ENCODE assay signal across 10 cellular contexts in the genomic region with DNA sequence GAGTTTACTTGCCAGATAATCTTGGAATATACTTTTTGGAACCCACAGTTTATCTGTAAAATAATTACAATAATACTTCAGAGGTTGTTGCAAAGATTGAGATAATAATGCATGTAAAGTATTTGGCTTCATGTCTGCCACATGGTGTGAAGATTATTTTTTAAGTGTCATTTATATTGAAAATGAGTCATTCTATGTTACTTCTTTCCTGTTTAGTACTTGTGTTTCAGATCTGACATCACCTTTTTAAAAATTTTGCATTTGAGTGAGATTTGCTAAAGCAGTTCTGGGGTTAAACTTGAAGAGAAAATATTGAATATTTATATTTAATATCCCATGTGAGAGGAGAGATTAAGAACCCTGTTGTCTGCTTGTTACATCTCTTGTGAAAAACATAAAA. TPM values are rescaled to one million over a fixed set of nuclear protein-coding genes. Genes with fewer than 3 reads are reported as not detected.
DNase-seq lines count a peak whose midpoint lies in the region; ATAC-seq and TF ChIP-seq lines count a peak whose summit lies in the region.
"Had no signal": no experiment of that assay in that cellular context is flagged by ENCODE, and none has a peak within 500 bp of the region (broad histone marks: within the 10 kb centered on the region; RNA-seq: fewer than 3 reads in every experiment).

No MANE protein-coding gene starts in this region.

- no peak for TF ChIP-seq CTCF in progenitor cell of endocrine pancreas (IDR thresholded peaks at IDR 0.05; ENCODE audit: unreplicated experiment)
- TF ChIP-seq CTCF in spleen (IDR thresholded peaks at IDR 0.05 in 8 of 11, conservative IDR thresholded peaks at IDR 0.05 in 3 of 11), result no peak

- no peak overlapping the region for H3K4me3 Mint-ChIP-seq in progenitor cell of endocrine pancreas (ENCODE audit: low read depth)
- H3K4me3 Mint-ChIP-seq: memory B cell had no signal

- TF ChIP-seq POLR2A in spleen (IDR thresholded peaks at IDR 0.05), result no peak

- no peaks in the 10 kb centered on the region for H3K27me3 Mint-ChIP-seq in progenitor cell of endocrine pancreas
- H3K27me3 Mint-ChIP-seq: memory B cell had no signal

- intact Hi-C loops in spleen (cut with DNase I; ENCODE audit: low total_unique reads), result loop anchor here (10.0 kb wide), 1 partner anchor 54 kb away; no protein-coding TSS in a partner anchor

- DNase-seq in activated naive CD4-positive, alpha-beta T cell treated with anti-CD3 and anti-CD28 coated beads, Interleukin-2, amount 50 U/mL, for 72 hours (ENCODE audit: low spot score in 2 of 2), result no peak
- DNase-seq in progenitor cell of endocrine pancreas (ENCODE audit: low spot score, unreplicated experiment) (no peak), spleen (no peak)
- DNase-seq: stimulated activated naive CD4-positive, alpha-beta T cell had no signal

- H3K36me3 ChIP-seq in ACC112 (ENCODE audit: insufficient read depth, low read length) (no peaks in the 10 kb centered on the region), muscle layer of colon (ENCODE audit: insufficient read depth, low read length) (no peaks in the 10 kb centered on the region), spleen (peaks cover 0 to 7% (median 0%) of the 10 kb centered on the region in 6 donors)

- peaks cover 0 to 38% of the 10 kb centered on the region in 2 donors for H3K36me3 Mint-ChIP-seq in activated naive CD4-positive, alpha-beta T cell treated with anti-CD3 and anti-CD28 coated beads, Interleukin-2, amount 50 U/mL, for 72 hours
- peaks cover 13% of the 10 kb centered on the region for H3K36me3 Mint-ChIP-seq in progenitor cell of endocrine pancreas (ENCODE audit: insufficient read depth)

- no peak overlapping the region for H2AFZ ChIP-seq in ACC112 (ENCODE audit: low read length, unreplicated experiment)

- H3K4me1 Mint-ChIP-seq in progenitor cell of endocrine pancreas (ENCODE audit: low read depth), result peaks cover 29% of the 10 kb centered on the region

- peaks cover 57% of the 10 kb centered on the region for H3K4me1 ChIP-seq in ACC112 (ENCODE audit: control insufficient read depth, insufficient read depth, low read length, unreplicated experiment)
- peaks cover 56% of the 10 kb centered on the region for H3K4me1 ChIP-seq in muscle layer of colon (ENCODE audit: insufficient read depth, low read length)
- H3K4me1 ChIP-seq in spleen, result peaks cover 45 to 90% (median 76%) of the 10 kb centered on the region in 6 donors

- H3K9me3 Mint-ChIP-seq in activated naive CD4-positive, alpha-beta T cell treated with anti-CD3 and anti-CD28 coated beads, Interleukin-2, amount 50 U/mL, for 72 hours, result peaks cover 0 to 4% of the 10 kb centered on the region in 2 donors
- H3K9me3 Mint-ChIP-seq in progenitor cell of endocrine pancreas (ENCODE audit: low read depth), result peaks cover 3% of the 10 kb centered on the region
- H3K9me3 Mint-ChIP-seq: memory B cell had no signal

- H3K27ac ChIP-seq in ACC112 (ENCODE audit: low read depth, low read length) (peak overlapping the region; percentile 90), muscle layer of colon (ENCODE audit: low read depth, low read length) (peak overlapping the region; percentile 27), spleen (peak overlapping the region in 3 of 8 donors; percentile 24 to 60 (median 30))

- peak overlapping the region; percentile 83 to 100 for H3K27ac Mint-ChIP-seq in activated naive CD4-positive, alpha-beta T cell treated with anti-CD3 and anti-CD28 coated beads, Interleukin-2, amount 50 U/mL, for 72 hours
- H3K27ac Mint-ChIP-seq in progenitor cell of endocrine pancreas, result no peak overlapping the region

- no peaks in the 10 kb centered on the region for H3K27me3 ChIP-seq in ACC112 (ENCODE audit: insufficient read depth, low read length)
- no peaks in the 10 kb centered on the region for H3K27me3 ChIP-seq in muscle layer of colon (ENCODE audit: control insufficient read depth in 1 of 2, insufficient read depth in 2 of 2, low read length in 2 of 2)
- no peaks in the 10 kb centered on the region for H3K27me3 ChIP-seq in spleen (replicated peaks in 1 of 7)

- H3K79me2 ChIP-seq in ACC112 (ENCODE audit: control insufficient read depth, insufficient read depth, low read length, unreplicated experiment), result peaks cover 87% of the 10 kb centered on the region

- ATAC-seq in GM21515 (IDR thresholded peaks at IDR 0.05; ENCODE audit: unreplicated experiment) (peak; percentile 13), GM21447 (IDR thresholded peaks at IDR 0.05; ENCODE audit: unreplicated experiment) (no peak), GM19463 (IDR thresholded peaks at IDR 0.05; ENCODE audit: unreplicated experiment) (no peak)
- peak; percentile 8 to 56 for ATAC-seq in activated naive CD4-positive, alpha-beta T cell treated with anti-CD3 and anti-CD28 coated beads, Interleukin-2, amount 50 U/mL, for 72 hours

- no peak overlapping the region for H3K9ac ChIP-seq in muscle layer of colon (ENCODE audit: low read length)

- H3K9me3 ChIP-seq in muscle layer of colon (ENCODE audit: low read length) (no peaks in the 10 kb centered on the region), spleen (no peaks in the 10 kb centered on the region)

- peak overlapping the region; percentile 60; the same call in 1 of the 2 replicates for H3K4me3 ChIP-seq in ACC112 (ENCODE audit: low read depth, low read length)
- no peak overlapping the region for H3K4me3 ChIP-seq in muscle layer of colon (ENCODE audit: low read depth in 1 of 2, low read length in 2 of 2)
- no peak overlapping the region for H3K4me3 ChIP-seq in spleen

RNA-seq across cellular contexts. Expression of gene IQGAP1, which starts 31.2 kb away (rescaled TPM):
- 100 to 1,000 TPM; 185 to 192 TPM for total RNA-seq in activated naive CD4-positive, alpha-beta T cell treated with anti-CD3 and anti-CD28 coated beads, Interleukin-2, amount 50 U/mL, for 72 hours
- total RNA-seq in progenitor cell of endocrine pancreas, result 141 and 142 TPM in 2 replicates
- 100 to 1,000 TPM; 190 to 282 (median 261) TPM for total RNA-seq in spleen
- 10 to 100 TPM; 48.1 to 72.0 (median 51.6) TPM for polyA plus RNA-seq in spleen

Comparison
In these comparisons a context has a peak if more than half of its experiments do, and no peak if none do; other contexts are left out.
1. ATAC-seq: peak in GM21515 (single experiment) and activated naive CD4-positive, alpha-beta T cell treated with anti-CD3 and anti-CD28 coated beads, Interleukin-2, amount 50 U/mL, for 72 hours (2 of 2); none in GM21447 (single experiment) and GM19463 (single experiment).